In genomic region chr12:112496493-112496892, GRCh38 we compare ENCODE assay signal across 14 cellular contexts.
A peak's percentile ranks its signal among the peaks of the same experiment; 100 is the strongest.
DNase-seq lines count a peak whose midpoint lies in the region; ATAC-seq and TF ChIP-seq lines count a peak whose summit lies in the region.
"Had no signal": no experiment of that assay in that cellular context is flagged by ENCODE, and none has a peak within 500 bp of the region (broad histone marks: within the 10 kb centered on the region; RNA-seq: fewer than 3 reads in every experiment).

No MANE protein-coding gene starts in this region.

- no peaks in the 10 kb centered on the region for H3K9me3 Mint-ChIP-seq in CD4-positive, alpha-beta memory T cell
- no peaks in the 10 kb centered on the region for H3K9me3 Mint-ChIP-seq in chondrocyte (ENCODE audit: low read depth)

- H3K4me1 Mint-ChIP-seq in CD4-positive, alpha-beta memory T cell, result peaks cover 0 to 7% (median 3%) of the 10 kb centered on the region in 4 donors
- H3K4me1 Mint-ChIP-seq in chondrocyte (ENCODE audit: low read depth), result no peaks in the 10 kb centered on the region
- H3K4me1 Mint-ChIP-seq: B cell had no signal

- ATAC-seq in GM18517 (IDR thresholded peaks at IDR 0.05; ENCODE audit: unreplicated experiment) (peak; percentile 81), GM21723 (IDR thresholded peaks at IDR 0.05; ENCODE audit: unreplicated experiment) (peak; percentile 56), HG03439 (IDR thresholded peaks at IDR 0.05; ENCODE audit: unreplicated experiment) (peak; percentile 82), gastroesophageal sphincter (no peak)
- ATAC-seq: foreskin keratinocyte, sciatic nerve had no signal

- TF ChIP-seq POLR2A in gastroesophageal sphincter (IDR thresholded peaks at IDR 0.05), result no peak

- CTCF ChIA-PET in CD4-positive, alpha-beta memory T cell (lab: Charles Lee; ENCODE audit: partially characterized antibody), result no interaction called here

- H3K4me3 Mint-ChIP-seq in CD4-positive, alpha-beta memory T cell, result no peak overlapping the region
- no peak overlapping the region for H3K4me3 Mint-ChIP-seq in chondrocyte (ENCODE audit: unreplicated experiment)
- H3K4me3 Mint-ChIP-seq: B cell had no signal

- no peaks in the 10 kb centered on the region for H3K27me3 Mint-ChIP-seq in CD4-positive, alpha-beta memory T cell
- no peaks in the 10 kb centered on the region for H3K27me3 Mint-ChIP-seq in chondrocyte (ENCODE audit: low read depth)
- H3K27me3 Mint-ChIP-seq: B cell had no signal

- intact Hi-C loops in CD4-positive, alpha-beta memory T cell (cut with micrococcal nuclease), result no loop called here

- H3K36me3 Mint-ChIP-seq in CD4-positive, alpha-beta memory T cell, result peaks cover 55 to 67% of the 10 kb centered on the region in 2 donors
- peaks cover 28% of the 10 kb centered on the region for H3K36me3 Mint-ChIP-seq in chondrocyte (ENCODE audit: low read depth)

- DNase-seq in CD4-positive, alpha-beta memory T cell, result no peak
- DNase-seq in chondrocyte (ENCODE audit: low spot score) (no peak), SKM-1 (lab: John Stamatoyannopoulos, UW; ENCODE audit: unreplicated experiment) (no peak), cerebellar nuclear complex (lab: John Stamatoyannopoulos, UW) (no peak)
- DNase-seq: foreskin keratinocyte, NCI-H510A treated with DMSO at 0.1 percent for 48 hours, WERI-Rb-1 had no signal

- TF ChIP-seq EP300 in gastroesophageal sphincter (IDR thresholded peaks at IDR 0.05), result no peak

- peaks cover 12% of the 10 kb centered on the region for H3K36me3 ChIP-seq in CD4-positive, alpha-beta memory T cell (ENCODE audit: insufficient read depth, low read length)
- H3K36me3 ChIP-seq in gastroesophageal sphincter, result peaks cover 0 to 80% of the 10 kb centered on the region in 2 donors

- H3K9me3 ChIP-seq in CD4-positive, alpha-beta memory T cell (ENCODE audit: control insufficient read depth in 1 of 2, low read length in 2 of 2), result no peaks in the 10 kb centered on the region
- H3K9me3 ChIP-seq in gastroesophageal sphincter, result no peaks in the 10 kb centered on the region

- no peak for TF ChIP-seq CTCF in chondrocyte (IDR thresholded peaks at IDR 0.05)
- no peak for TF ChIP-seq CTCF in gastroesophageal sphincter (IDR thresholded peaks at IDR 0.05)

- peak overlapping the region in 4 of 7 donors; percentile 12 to 77 (median 48) for H3K27ac Mint-ChIP-seq in CD4-positive, alpha-beta memory T cell
- no peak overlapping the region for H3K27ac Mint-ChIP-seq in chondrocyte (ENCODE audit: unreplicated experiment)
- H3K27ac Mint-ChIP-seq: B cell had no signal

- POLR2A ChIA-PET in CD4-positive, alpha-beta memory T cell (lab: Charles Lee; ENCODE audit: partially characterized antibody), result no interaction called here

- no peaks in the 10 kb centered on the region for H3K27me3 ChIP-seq in CD4-positive, alpha-beta memory T cell (ENCODE audit: insufficient read depth, low read length)
- H3K27me3 ChIP-seq in gastroesophageal sphincter, result no peaks in the 10 kb centered on the region
- H3K27me3 ChIP-seq: foreskin keratinocyte had no signal

- H3K4me1 ChIP-seq in CD4-positive, alpha-beta memory T cell (ENCODE audit: insufficient read depth, low read length), result no peaks in the 10 kb centered on the region
- no peaks in the 10 kb centered on the region for H3K4me1 ChIP-seq in gastroesophageal sphincter
- H3K4me1 ChIP-seq: foreskin keratinocyte had no signal

- no peak overlapping the region for H3K27ac ChIP-seq in CD4-positive, alpha-beta memory T cell (ENCODE audit: low read depth, low read length)
- no peak overlapping the region for H3K27ac ChIP-seq in gastroesophageal sphincter
- H3K27ac ChIP-seq: foreskin keratinocyte, RWPE1, WERI-Rb-1 had no signal

- H3K4me3 ChIP-seq in CD4-positive, alpha-beta memory T cell (ENCODE audit: low read length in 2 of 2), result no peak overlapping the region
- H3K4me3 ChIP-seq in gastroesophageal sphincter, result no peak overlapping the region

- 93 to 100% methylated on average over 3 of the region's 3 CpGs for WGBS in gastroesophageal sphincter (ENCODE audit: low coverage in 1 of 2), 2 donors
